In genomic region chrX:45186643-45187026, GRCh38 we compare ENCODE assay signal across 1 cellular context.
TF ChIP-seq lines count a peak whose summit lies in the region.

No MANE protein-coding gene starts in this region.

TF ChIP-seq in WTC11, 78 proteins besides CTCF, POLR2A, EP300 and RAD21 (continued from another document):
- TF ChIP-seq ZNF512 (CRISPR knock-in tag; IDR thresholded peaks at IDR 0.05; ENCODE audit: borderline replicate concordance) (no peak), HMGA2 (CRISPR knock-in tag; IDR thresholded peaks at IDR 0.05) (no peak)
TF ChIP-seq in WTC11: peak in this region for 0.
